25 cellular contexts compared by ENCODE assay signal in genomic region chr20:52441708-52442107, GRCh38.
DNase-seq lines count a peak whose midpoint lies in the region; ATAC-seq and FAIRE-seq lines count a peak whose summit lies in the region.
"Had no signal": no experiment of that assay in that cellular context is flagged by ENCODE, and none has a peak within 500 bp of the region (broad histone marks: within the 10 kb centered on the region; RNA-seq: fewer than 3 reads in every experiment).

No MANE protein-coding gene starts in this region.

- H2BK5ac ChIP-seq in mesendoderm (ENCODE audit: low read length) = no peak overlapping the region

- no peaks in the 10 kb centered on the region for H3K9me3 Mint-ChIP-seq in CD4-positive, alpha-beta memory T cell
- no peaks in the 10 kb centered on the region for H3K9me3 Mint-ChIP-seq in naive thymus-derived CD8-positive, alpha-beta T cell
- H3K9me3 Mint-ChIP-seq: CD4-positive, alpha-beta T cell had no signal

- intact Hi-C loops in CD4-positive, alpha-beta memory T cell (cut with micrococcal nuclease) = no loop called here

- no peak overlapping the region for H3K4me3 Mint-ChIP-seq in CD4-positive, alpha-beta memory T cell
- H3K4me3 Mint-ChIP-seq in naive thymus-derived CD8-positive, alpha-beta T cell = no peak overlapping the region
- H3K4me3 Mint-ChIP-seq: B cell; CD4-positive, alpha-beta T cell; CD8-positive, alpha-beta memory T cell had no signal

- POLR2A ChIA-PET in CD4-positive, alpha-beta memory T cell (lab: Charles Lee; ENCODE audit: partially characterized antibody) = no interaction called here
- POLR2A ChIA-PET in naive thymus-derived CD8-positive, alpha-beta T cell (lab: Charles Lee) = no interaction called here

- H3K27me3 ChIP-seq in CD4-positive, alpha-beta memory T cell (ENCODE audit: insufficient read depth, low read length) = no peaks in the 10 kb centered on the region
- no peaks in the 10 kb centered on the region for H3K27me3 ChIP-seq in mesendoderm (ENCODE audit: insufficient read depth, low read length, poor library complexity)
- H3K27me3 ChIP-seq: BLaER1 treated with 17β-estradiol and CSF1 and Interleukin-3, amounts not matched to agents 10 nM and 100 nM had no signal

- no peak overlapping the region for H3K4me2 ChIP-seq in mesendoderm (ENCODE audit: low read length)
- H3K4me2 ChIP-seq: A549; BLaER1 treated with 17β-estradiol and CSF1 and Interleukin-3, amounts not matched to agents 10 nM and 100 nM had no signal

- no peak overlapping the region for H2BK120ac ChIP-seq in mesendoderm (ENCODE audit: low read depth, low read length)

- H3K27me3 Mint-ChIP-seq in CD4-positive, alpha-beta memory T cell = peaks cover 1 to 2% of the 10 kb centered on the region in 2 donors
- peaks cover 0 to 2% (median 0%) of the 10 kb centered on the region in 5 donors for H3K27me3 Mint-ChIP-seq in naive thymus-derived CD8-positive, alpha-beta T cell

- peaks cover 0 to 19% (median 4%) of the 10 kb centered on the region in 4 donors for H3K4me1 Mint-ChIP-seq in CD4-positive, alpha-beta memory T cell
- H3K4me1 Mint-ChIP-seq in naive thymus-derived CD8-positive, alpha-beta T cell = peaks cover 0 to 4% (median 0%) of the 10 kb centered on the region in 4 donors
- H3K4me1 Mint-ChIP-seq: B cell had no signal

- WGBS in mesendoderm (ENCODE audit: extremely low coverage, insufficient coverage, low lambda C conversion rate) = no CpG with 5 or more reads among the region's 5 CpGs

- H3K4ac ChIP-seq in mesendoderm (ENCODE audit: low read depth, low read length) = peak overlapping the region; percentile 27

- no peak overlapping the region for H3K56ac ChIP-seq in mesendoderm (ENCODE audit: low read length)

- no peak for ATAC-seq in GM21528 (IDR thresholded peaks at IDR 0.05; ENCODE audit: low FRiP score, unreplicated experiment)
- ATAC-seq in naive thymus-derived CD8-positive, alpha-beta T cell = no peak
- ATAC-seq: A549, GM12878 had no signal

- no peak overlapping the region for H3K27ac ChIP-seq in CD4-positive, alpha-beta memory T cell (ENCODE audit: low read depth, low read length)
- no peak overlapping the region for H3K27ac ChIP-seq in mesendoderm (ENCODE audit: low read depth, low read length)
- H3K27ac ChIP-seq: 22Rv1; A549; BLaER1 treated with 17β-estradiol and CSF1 and Interleukin-3, amounts not matched to agents 10 nM and 100 nM; C4-2B had no signal

- H3K36me3 ChIP-seq in CD4-positive, alpha-beta memory T cell (ENCODE audit: insufficient read depth, low read length) = no peaks in the 10 kb centered on the region
- H3K36me3 ChIP-seq in mesendoderm (ENCODE audit: control insufficient read depth, insufficient read depth, low read length) = no peaks in the 10 kb centered on the region
- H3K36me3 ChIP-seq: BLaER1 treated with 17β-estradiol and CSF1 and Interleukin-3, amounts not matched to agents 10 nM and 100 nM had no signal

- no peak overlapping the region for H3K18ac ChIP-seq in mesendoderm (ENCODE audit: low read length)

- no peak overlapping the region for H4K8ac ChIP-seq in mesendoderm (ENCODE audit: low read depth, low read length)

- no peaks in the 10 kb centered on the region for H3K9me3 ChIP-seq in CD4-positive, alpha-beta memory T cell (ENCODE audit: control insufficient read depth in 1 of 2, low read length in 2 of 2)
- H3K9me3 ChIP-seq: A549 had no signal

- DNase-seq in CD4-positive, alpha-beta memory T cell = no peak
- DNase-seq in NCI-H2227 treated with DMSO at 0.1 percent for 48 hours (lab: John Stamatoyannopoulos, UW) (peak; percentile 4), mesendoderm (no peak), urothelium cell line (ENCODE audit: low spot score) (no peak)
- no peak for DNase-seq in naive thymus-derived CD8-positive, alpha-beta T cell
- DNase-seq: AML-193; CD4-positive, alpha-beta T cell; CD8-positive, alpha-beta memory T cell; COR-L47; DMS 273 treated with DMSO at 0.1 percent for 48 hours; DMS153; DMS53; DMS79; DND-41; EL; GDM1 had no signal

- no peak for FAIRE-seq in urothelium cell line (lab: Jason Lieb, UNC)
- FAIRE-seq: A549, GM12878, GM12892, GM18507 had no signal

- H3K79me1 ChIP-seq in mesendoderm (ENCODE audit: low read length) = no peaks in the 10 kb centered on the region

- H3K27ac Mint-ChIP-seq in CD4-positive, alpha-beta memory T cell = peak overlapping the region in 4 of 7 donors; percentile 1 to 68 (median 26)
- H3K27ac Mint-ChIP-seq in naive thymus-derived CD8-positive, alpha-beta T cell = no peak overlapping the region
- H3K27ac Mint-ChIP-seq: B cell; CD4-positive, alpha-beta T cell; CD8-positive, alpha-beta memory T cell had no signal

- no peak overlapping the region for H3K23ac ChIP-seq in mesendoderm (ENCODE audit: low read length)

- no peaks in the 10 kb centered on the region for H3K36me3 Mint-ChIP-seq in CD4-positive, alpha-beta memory T cell
- H3K36me3 Mint-ChIP-seq in naive thymus-derived CD8-positive, alpha-beta T cell = peaks cover 0 to 4% (median 0%) of the 10 kb centered on the region in 3 donors

- H3K4me3 ChIP-seq in CD4-positive, alpha-beta memory T cell (ENCODE audit: low read length in 2 of 2) = no peak overlapping the region
- H3K4me3 ChIP-seq in mesendoderm (ENCODE audit: low read length) = no peak overlapping the region
- H3K4me3 ChIP-seq: A549; BLaER1 treated with 17β-estradiol and CSF1 and Interleukin-3, amounts not matched to agents 10 nM and 100 nM; GM12878 had no signal

- H3K4me1 ChIP-seq in CD4-positive, alpha-beta memory T cell (ENCODE audit: insufficient read depth, low read length) = no peaks in the 10 kb centered on the region
- peaks cover 8% of the 10 kb centered on the region for H3K4me1 ChIP-seq in mesendoderm (ENCODE audit: control insufficient read depth, low read depth, low read length)
- H3K4me1 ChIP-seq: A549; BLaER1 treated with 17β-estradiol and CSF1 and Interleukin-3, amounts not matched to agents 10 nM and 100 nM had no signal

- H2BK15ac ChIP-seq in mesendoderm (replicated peaks; ENCODE audit: low read depth) = no peak overlapping the region

- H4K5ac ChIP-seq in mesendoderm (ENCODE audit: low read length) = no peak overlapping the region

- CTCF ChIA-PET in CD4-positive, alpha-beta memory T cell (lab: Charles Lee; ENCODE audit: partially characterized antibody) = interaction anchor here (1.1 kb wide), 2 partner anchors 13 to 61 kb away, joined by 3 read pairs; no protein-coding TSS in a partner anchor

- H2AK5ac ChIP-seq in mesendoderm (ENCODE audit: low read length) = no peak overlapping the region

- no peaks in the 10 kb centered on the region for H3K79me2 ChIP-seq in mesendoderm (ENCODE audit: control insufficient read depth, insufficient read depth, low read length)

- no peak overlapping the region for H3K9ac ChIP-seq in mesendoderm (ENCODE audit: low read length)
- H3K9ac ChIP-seq: BLaER1 treated with 17β-estradiol and CSF1 and Interleukin-3, amounts not matched to agents 10 nM and 100 nM had no signal

Comparison
In these comparisons a context has a peak if more than half of its experiments do, and no peak if none do; other contexts are left out.
1. H3K27ac Mint-ChIP-seq: peak in CD4-positive, alpha-beta memory T cell (4 of 7); none in naive thymus-derived CD8-positive, alpha-beta T cell (0 of 10).